Comparison of ENCODE assay signal across 8 cellular contexts in genomic region chr20:19827818-19828217, GRCh38.
DNase-seq lines count a peak whose midpoint lies in the region; ATAC-seq and TF ChIP-seq lines count a peak whose summit lies in the region.

No MANE protein-coding gene starts in this region.

- H3K27ac ChIP-seq in breast epithelium = no peak overlapping the region
- H3K27ac ChIP-seq in smooth muscle cell (ENCODE audit: low read depth) = peak overlapping the region; percentile 0

- no peak overlapping the region for H2AFZ ChIP-seq in smooth muscle cell (ENCODE audit: low read depth)

- peak overlapping the region; percentile 9 for H3K4me3 Mint-ChIP-seq in MCF 10A (ENCODE audit: unreplicated experiment)

- H3F3A ChIP-seq in smooth muscle cell (ENCODE audit: low read depth) = no peaks in the 10 kb centered on the region

- ATAC-seq in HG02885 (IDR thresholded peaks at IDR 0.05; ENCODE audit: poor library complexity, unreplicated experiment) = peak; percentile 35

- DNase-seq in MCF 10A (ENCODE audit: unreplicated experiment) = no peak
- DNase-seq in breast epithelium (ENCODE audit: low spot score in 2 of 2) = no peak
- DNase-seq in NCI-H526 (lab: John Stamatoyannopoulos, UW) = peak; percentile 8 to 42
- DNase-seq in smooth muscle cell (lab: John Stamatoyannopoulos, UW; ENCODE audit: unreplicated experiment) = no peak
- DNase-seq in islet precursor cell = no peak
- no peak for DNase-seq in stimulated activated CD4-positive, alpha-beta T cell treated with anti-CD3 and anti-CD28 coated beads, Interleukin-12 subunit alpha, Interleukin-12 subunit beta, amount 100 ng/mL, for 4 hours
- no peak for DNase-seq in T-helper 1 cell

- H3K27me3 ChIP-seq in breast epithelium = no peaks in the 10 kb centered on the region
- no peaks in the 10 kb centered on the region for H3K27me3 ChIP-seq in smooth muscle cell (ENCODE audit: low read depth)

- no peak overlapping the region for H3K9ac ChIP-seq in smooth muscle cell (ENCODE audit: low read depth)

- TF ChIP-seq POLR2A in breast epithelium (IDR thresholded peaks at IDR 0.05) = no peak

- no peaks in the 10 kb centered on the region for H3K27me3 Mint-ChIP-seq in MCF 10A (ENCODE audit: insufficient read depth, unreplicated experiment)

- no peaks in the 10 kb centered on the region for H3K36me3 ChIP-seq in breast epithelium
- no peaks in the 10 kb centered on the region for H3K36me3 ChIP-seq in smooth muscle cell (ENCODE audit: low read depth)

- H3K4me3 ChIP-seq in breast epithelium = no peak overlapping the region
- no peak overlapping the region for H3K4me3 ChIP-seq in smooth muscle cell

- TF ChIP-seq CTCF in MCF 10A (IDR thresholded peaks at IDR 0.05; ENCODE audit: unreplicated experiment) (no peak), breast epithelium (IDR thresholded peaks at IDR 0.05) (no peak), smooth muscle cell (IDR thresholded peaks at IDR 0.05; ENCODE audit: borderline replicate concordance, insufficient read depth, poor library complexity, severe bottlenecking) (no peak)

- H3K9me3 ChIP-seq in breast epithelium = no peaks in the 10 kb centered on the region
- H3K9me3 ChIP-seq in smooth muscle cell (replicated peaks; ENCODE audit: low read depth) = no peaks in the 10 kb centered on the region

- H3K9me3 Mint-ChIP-seq in MCF 10A (ENCODE audit: unreplicated experiment) = no peaks in the 10 kb centered on the region

- WGBS in smooth muscle cell (ENCODE audit: low lambda C conversion rate) = 63% methylated on average over 1 of the region's 1 CpG

- H3K4me1 ChIP-seq in breast epithelium (no peaks in the 10 kb centered on the region), smooth muscle cell (ENCODE audit: low read depth) (peaks cover 5% of the 10 kb centered on the region)

- POLR2A ChIA-PET in MCF 10A (lab: Yijun Ruan, JAX) = interaction anchor here (0.6 to 4.4 kb wide), 18 partner anchors 9 to 172 kb away, joined by 3 to 24 read pairs (median 4); no protein-coding TSS in a partner anchor

- no peaks in the 10 kb centered on the region for H3K36me3 Mint-ChIP-seq in MCF 10A (ENCODE audit: insufficient read depth, unreplicated experiment)

- H3K4me1 Mint-ChIP-seq in MCF 10A (ENCODE audit: insufficient read depth, unreplicated experiment) = peaks cover 17% of the 10 kb centered on the region

- H4K20me1 ChIP-seq in smooth muscle cell (ENCODE audit: low read depth) = no peaks in the 10 kb centered on the region

- BruUV-seq in MCF 10A (replicated peaks; lab: Mats Ljungman, UMichigan) = no TSS peak

- CTCF ChIA-PET in MCF 10A (lab: Yijun Ruan, JAX) = interaction anchor here (0.5 to 7.2 kb wide), 55 partner anchors 11 to 1220 kb away, joined by 3 to 92 read pairs (median 5); partner anchors contain the start of gene RIN2

- no peaks in the 10 kb centered on the region for H3K79me2 ChIP-seq in smooth muscle cell (ENCODE audit: low read depth)

- intact Hi-C loops in MCF 10A (cut with micrococcal nuclease) = loop anchor here (1.0 kb wide), 3 partner anchors 43 to 140 kb away; no protein-coding TSS in a partner anchor
- intact Hi-C loops in breast epithelium (cut with DNase I; ENCODE audit: low total_unique reads) = no loop called here

- peak overlapping the region; percentile 14 for H3K4me2 ChIP-seq in smooth muscle cell

- peak overlapping the region; percentile 60 for H3K27ac Mint-ChIP-seq in MCF 10A (ENCODE audit: low read depth, unreplicated experiment)

Comparison
In these comparisons a context has a peak if more than half of its experiments do, and no peak if none do; other contexts are left out.
1. DNase-seq: peak in NCI-H526 (2 of 2); none in MCF 10A (single experiment), breast epithelium (0 of 2), smooth muscle cell (single experiment), islet precursor cell (single experiment), stimulated activated CD4-positive, alpha-beta T cell treated with anti-CD3 and anti-CD28 coated beads, Interleukin-12 subunit alpha, Interleukin-12 subunit beta, amount 100 ng/mL, for 4 hours (single experiment) and T-helper 1 cell (0 of 5).